In the genomic region with DNA sequence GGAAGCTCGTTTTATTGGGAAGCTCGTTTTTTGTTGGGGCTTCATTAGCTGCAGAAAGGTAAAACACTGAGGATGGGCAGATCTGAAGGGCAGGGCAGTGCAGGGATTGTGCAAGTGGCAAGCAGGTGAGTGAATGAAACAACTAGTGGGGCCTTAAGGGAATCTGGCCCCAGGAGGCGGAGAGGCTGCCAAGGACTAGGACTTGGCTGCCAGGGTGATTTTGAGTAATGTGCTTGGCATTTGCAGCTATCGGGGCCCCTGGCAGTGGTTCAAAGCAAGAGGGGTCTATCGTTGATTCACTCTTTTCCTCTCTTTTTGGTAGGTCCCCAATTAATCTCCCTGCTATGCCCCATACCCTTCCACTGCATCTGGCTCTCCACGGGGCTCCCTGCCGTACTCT, we compare ENCODE assay signal across 22 cellular contexts. TPM values are rescaled to one million over a fixed set of nuclear protein-coding genes. Genes with fewer than 3 reads are reported as not detected.
DNase-seq lines count a peak whose midpoint lies in the region; ATAC-seq and TF ChIP-seq lines count a peak whose summit lies in the region.
"Had no signal": no experiment of that assay in that cellular context is flagged by ENCODE, and none has a peak within 500 bp of the region (broad histone marks: within the 10 kb centered on the region; RNA-seq: fewer than 3 reads in every experiment).

No MANE protein-coding gene starts in this region.

- no peak overlapping the region for H3K4me3 ChIP-seq in CD8-positive, alpha-beta memory T cell (ENCODE audit: low read length)
- no peak overlapping the region for H3K4me3 ChIP-seq in IMR-90 (ENCODE audit: insufficient read depth, low read depth, low read length)
- H3K4me3 ChIP-seq in SJCRH30, result no peak overlapping the region
- H3K4me3 ChIP-seq: BLaER1 treated with 17β-estradiol and CSF1 and Interleukin-3, amounts not matched to agents 10 nM and 100 nM; GM23338; HAP-1 had no signal

- H3K4me3 Mint-ChIP-seq in CD8-positive, alpha-beta memory T cell, result no peak overlapping the region
- H3K4me3 Mint-ChIP-seq: CD4-positive, alpha-beta memory T cell; GM23338 had no signal

- H3K14ac ChIP-seq in IMR-90 (replicated peaks; ENCODE audit: low read depth, low read length), result no peak overlapping the region

- H3K27me3 Mint-ChIP-seq in CD8-positive, alpha-beta memory T cell, result peaks cover 9% of the 10 kb centered on the region in 2 donors

- DNase-seq in CD8-positive, alpha-beta memory T cell, result no peak
- no peak for DNase-seq in IMR-90
- DNase-seq in RWPE1 (ENCODE audit: low spot score), result peak; percentile 30
- no peak for DNase-seq in omental fat pad (ENCODE audit: low spot score)
- no peak for DNase-seq in SJCRH30
- DNase-seq: CD4-positive, alpha-beta memory T cell; DND-41; NCI-H1417; NCI-H187; NCI-H524 treated with DMSO at 0.1 percent for 48 hours; NCI-H82; OCI-M1; SIG-M5 had no signal

- no peak overlapping the region for H2BK20ac ChIP-seq in IMR-90 (ENCODE audit: low read depth, low read length)

- H3K79me1 ChIP-seq in IMR-90 (ENCODE audit: low read depth in 1 of 2, low read length in 2 of 2), result no peaks in the 10 kb centered on the region

- no peak overlapping the region for H2BK5ac ChIP-seq in IMR-90 (ENCODE audit: low read depth, low read length, poor library complexity, severe bottlenecking)

- WGBS in IMR-90 (ENCODE audit: extremely low coverage in 2 of 2, insufficient read length in 1 of 2), 2 experiments, result no CpG with 5 or more reads among the region's 7 CpGs

- no peak overlapping the region for H3K27ac Mint-ChIP-seq in CD8-positive, alpha-beta memory T cell
- H3K27ac Mint-ChIP-seq: GM23338 had no signal

- POLR2A ChIA-PET in CD8-positive, alpha-beta memory T cell (lab: Charles Lee), result no interaction called here
- POLR2A ChIA-PET in IMR-90 (lab: Charles Lee; ENCODE audit: unreplicated experiment) (no interaction called here), RWPE1 (lab: Yijun Ruan, JAX; ENCODE audit: low non-redundant PET) (interaction anchor here (0.6 kb wide), 1 partner anchor 9 kb away, joined by 3 read pairs; no protein-coding TSS in a partner anchor)

- H3K36me3 Mint-ChIP-seq in CD8-positive, alpha-beta memory T cell, result peaks cover 0 to 4% (median 2%) of the 10 kb centered on the region in 3 donors

- no peak overlapping the region for H4K91ac ChIP-seq in IMR-90 (ENCODE audit: insufficient read depth, low read depth, low read length)

- H3K27me3 ChIP-seq in CD8-positive, alpha-beta memory T cell (ENCODE audit: insufficient read depth, low read length, poor library complexity, severe bottlenecking), result no peaks in the 10 kb centered on the region
- H3K27me3 ChIP-seq in IMR-90 (ENCODE audit: control insufficient read depth, insufficient read depth, low read length) (peaks cover 3% of the 10 kb centered on the region; the same call in 1 of the 2 replicates), SJCRH30 (no peaks in the 10 kb centered on the region)
- H3K27me3 ChIP-seq: BLaER1 treated with 17β-estradiol and CSF1 and Interleukin-3, amounts not matched to agents 10 nM and 100 nM had no signal

- H3K9ac ChIP-seq in IMR-90 (ENCODE audit: low read depth, low read length), result no peak overlapping the region
- H3K9ac ChIP-seq: BLaER1 treated with 17β-estradiol and CSF1 and Interleukin-3, amounts not matched to agents 10 nM and 100 nM; KMS-11 had no signal

- H3K27ac ChIP-seq in CD8-positive, alpha-beta memory T cell (ENCODE audit: low read depth, low read length), result peak overlapping the region; percentile 52
- no peak overlapping the region for H3K27ac ChIP-seq in IMR-90 (ENCODE audit: insufficient read depth, low read length)
- H3K27ac ChIP-seq in RWPE1, result peak overlapping the region; percentile 71
- no peak overlapping the region for H3K27ac ChIP-seq in SJCRH30
- H3K27ac ChIP-seq: BLaER1 treated with 17β-estradiol and CSF1 and Interleukin-3, amounts not matched to agents 10 nM and 100 nM; KMS-11 had no signal

- H3K23ac ChIP-seq in IMR-90 (ENCODE audit: low read depth, low read length), result no peak overlapping the region

- intact Hi-C loops in IMR-90 (cut with micrococcal nuclease), result no loop called here

- no peak overlapping the region for H2BK15ac ChIP-seq in IMR-90 (ENCODE audit: low read depth, low read length)

- no peaks in the 10 kb centered on the region for H4K20me1 ChIP-seq in IMR-90 (ENCODE audit: insufficient read depth, low read length)
- H4K20me1 ChIP-seq: BLaER1 treated with 17β-estradiol and CSF1 and Interleukin-3, amounts not matched to agents 10 nM and 100 nM had no signal

- no peaks in the 10 kb centered on the region for H3K36me3 ChIP-seq in CD8-positive, alpha-beta memory T cell (ENCODE audit: insufficient read depth, low read length)
- H3K36me3 ChIP-seq in IMR-90 (ENCODE audit: control insufficient read depth, insufficient read depth, low read length), result no peaks in the 10 kb centered on the region
- H3K36me3 ChIP-seq in SJCRH30, result no peaks in the 10 kb centered on the region
- H3K36me3 ChIP-seq: HAP-1 had no signal

- no peak overlapping the region for H4K8ac ChIP-seq in IMR-90 (ENCODE audit: low read depth in 2 of 2, low read length in 2 of 2)

- no peaks in the 10 kb centered on the region for H3K9me3 ChIP-seq in CD8-positive, alpha-beta memory T cell (ENCODE audit: low read length)
- peaks cover 6% of the 10 kb centered on the region for H3K9me3 ChIP-seq in IMR-90 (ENCODE audit: control insufficient read depth, insufficient read depth, low read length)
- peaks cover 6% of the 10 kb centered on the region; the same call in 1 of the 2 replicates for H3K9me3 ChIP-seq in SJCRH30 (replicated peaks)
- H3K9me3 ChIP-seq: HAP-1 had no signal

- dilution Hi-C loops in IMR-90 (cut with HindIII; ENCODE audit: low sequenced_read_pairs, unreplicated experiment), result no loop called here

- BruUV-seq in IMR-90 (replicated peaks; lab: Mats Ljungman, UMichigan), result no TSS peak

- H3K4me1 Mint-ChIP-seq in CD8-positive, alpha-beta memory T cell, result peaks cover 28 to 41% (median 29%) of the 10 kb centered on the region in 3 donors
- H3K4me1 Mint-ChIP-seq: GM23338 had no signal

- in situ Hi-C loops in IMR-90 (cut with MboI; ENCODE audit: low sequenced_read_pairs), result no loop called here

- no peak for ATAC-seq in IMR-90 (ENCODE audit: low read depth)
- peak; percentile 30 for ATAC-seq in omental fat pad (ENCODE audit: low FRiP score)
- no peak for ATAC-seq in GM18517 (IDR thresholded peaks at IDR 0.05; ENCODE audit: unreplicated experiment)
- ATAC-seq in HG03460 (IDR thresholded peaks at IDR 0.05; ENCODE audit: unreplicated experiment), result no peak
- ATAC-seq: GM23338, SK-N-SH treated with all-trans-retinoic acid at 6 μM for 48 hours had no signal

- no peak overlapping the region for H3K4ac ChIP-seq in IMR-90 (ENCODE audit: low read depth, low read length)

- no peak overlapping the region for H3K4me2 ChIP-seq in IMR-90 (ENCODE audit: low read depth, low read length)
- H3K4me2 ChIP-seq: GM23338, KMS-11 had no signal

- no peak for TF ChIP-seq POLR2A in IMR-90 (IDR thresholded peaks at IDR 0.05; ENCODE audit: low read depth, low read length)

- H2AFZ ChIP-seq in IMR-90 (replicated peaks; ENCODE audit: low read length, poor library complexity), result no peak overlapping the region
- H2AFZ ChIP-seq: GM23338 had no signal

- peaks cover 14% of the 10 kb centered on the region for H3K4me1 ChIP-seq in CD8-positive, alpha-beta memory T cell (ENCODE audit: insufficient read depth, low read length)
- no peaks in the 10 kb centered on the region for H3K4me1 ChIP-seq in IMR-90 (ENCODE audit: control insufficient read depth, insufficient read depth, low read length)
- no peaks in the 10 kb centered on the region for H3K4me1 ChIP-seq in SJCRH30
- H3K4me1 ChIP-seq: HAP-1 had no signal

- no peak overlapping the region for H3K18ac ChIP-seq in IMR-90 (ENCODE audit: low read depth, low read length)

- CTCF ChIA-PET in CD8-positive, alpha-beta memory T cell (lab: Charles Lee), result interaction anchor here (1.3 kb wide), 1 partner anchor 68 kb away, joined by 5 read pairs; no protein-coding TSS in a partner anchor
- CTCF ChIA-PET in IMR-90 (lab: Yijun Ruan, JAX), result no interaction called here
- CTCF ChIA-PET in RWPE1 (lab: Yijun Ruan, JAX), result interaction anchor here (0.6 to 1.5 kb wide), 3 partner anchors 68 to 417 kb away, joined by 3 to 8 read pairs (median 3); no protein-coding TSS in a partner anchor

- H4K5ac ChIP-seq in IMR-90 (ENCODE audit: low read depth, low read length), result no peak overlapping the region

- no peak overlapping the region for H3K56ac ChIP-seq in IMR-90 (ENCODE audit: extremely low read depth, insufficient read depth, low read length)

- H2AK5ac ChIP-seq in IMR-90 (ENCODE audit: low read depth, low read length), result no peak overlapping the region

- no peak for TF ChIP-seq RAD21 in IMR-90 (IDR thresholded peaks at IDR 0.05; ENCODE audit: low read length)

- peak overlapping the region; percentile 61 for H2AK9ac ChIP-seq in IMR-90 (replicated peaks; ENCODE audit: low read depth, low read length, poor library complexity)

- no peaks in the 10 kb centered on the region for H3K9me3 Mint-ChIP-seq in CD8-positive, alpha-beta memory T cell

- H2BK120ac ChIP-seq in IMR-90 (ENCODE audit: low read depth, low read length), result no peak overlapping the region

- H3K9me1 ChIP-seq in IMR-90 (ENCODE audit: insufficient read depth, low read length), result no peaks in the 10 kb centered on the region

- TF ChIP-seq CTCF in IMR-90 (conservative IDR thresholded peaks at IDR 0.05; ENCODE audit: low read depth, low read length) (no peak), RWPE1 (conservative IDR thresholded peaks at IDR 0.05; ENCODE audit: low read depth) (no peak), omental fat pad (IDR thresholded peaks at IDR 0.05) (no peak)

TF ChIP-seq in IMR-90, 13 proteins besides CTCF, POLR2A, EP300 and RAD21 (continues in another document):
- TF ChIP-seq CEBPB (IDR thresholded peaks at IDR 0.05; ENCODE audit: low read depth, low read length), result no peak
- TF ChIP-seq MAFK (IDR thresholded peaks at IDR 0.05; ENCODE audit: low read depth, low read length), result no peak
- no peak for TF ChIP-seq RFX5 (IDR thresholded peaks at IDR 0.05; ENCODE audit: low read depth, low read length)

RNA-seq across cellular contexts. Expression of a gene that starts 11.5 kb away (rescaled TPM):
- not detected for total RNA-seq in CD8-positive, alpha-beta memory T cell
- not detected for polyA plus RNA-seq in CD8-positive, alpha-beta memory T cell
- total RNA-seq in IMR-90 (2012; rRNA removed) (not detected in 2 replicates), omental fat pad (not detected)
- polyA plus RNA-seq in IMR-90 (2012; rRNA removed), result not detected in 2 replicates
- polyA plus RNA-seq in IMR-90 (2012; cell fraction: cytosol; rRNA removed), result not detected in 2 replicates
- polyA plus RNA-seq in IMR-90 (2012; cell fraction: nucleus; rRNA removed; ENCODE audit: low replicate concordance), result not detected in 2 replicates
- not detected in 2 replicates for total RNA-seq in SJCRH30 (2014; rRNA removed; shearing (Covaris generic))
- total RNA-seq: CD4-positive, alpha-beta memory T cell; G401; GM23338; HT1080 had no signal
- polyA plus RNA-seq: CD4-positive, alpha-beta memory T cell; GM23338 had no signal

RNA-seq across cellular contexts. Expression of a gene that starts 57.2 kb away (rescaled TPM):
- total RNA-seq in CD8-positive, alpha-beta memory T cell, result 10 to 100 TPM; 18.9 to 19.9 TPM
- polyA plus RNA-seq in CD8-positive, alpha-beta memory T cell, result 80.0 TPM
- total RNA-seq in IMR-90 (2012; rRNA removed), result 25.6 and 34.2 TPM in 2 replicates
- 13.7 and 19.1 TPM in 2 replicates for polyA plus RNA-seq in IMR-90 (2012; rRNA removed)
- polyA plus RNA-seq in IMR-90 (2012; cell fraction: cytosol; rRNA removed), result 2.8 and 4.1 TPM in 2 replicates
- 4.1 and 19.2 TPM in 2 replicates for polyA plus RNA-seq in IMR-90 (2012; cell fraction: nucleus; rRNA removed; ENCODE audit: low replicate concordance)
- total RNA-seq in omental fat pad, result 100 to 1,000 TPM; 104 to 261 (median 147) TPM
- 27.3 and 28.1 TPM in 2 replicates for total RNA-seq in SJCRH30 (2014; rRNA removed; shearing (Covaris generic))

Comparison
In these comparisons a context has a peak if more than half of its experiments do, and no peak if none do; other contexts are left out.
1. H3K27ac ChIP-seq: peak in CD8-positive, alpha-beta memory T cell (single experiment) and RWPE1 (single experiment); none in IMR-90 (single experiment) and SJCRH30 (single experiment).